18 cellular contexts compared by ENCODE assay signal in the genomic region with DNA sequence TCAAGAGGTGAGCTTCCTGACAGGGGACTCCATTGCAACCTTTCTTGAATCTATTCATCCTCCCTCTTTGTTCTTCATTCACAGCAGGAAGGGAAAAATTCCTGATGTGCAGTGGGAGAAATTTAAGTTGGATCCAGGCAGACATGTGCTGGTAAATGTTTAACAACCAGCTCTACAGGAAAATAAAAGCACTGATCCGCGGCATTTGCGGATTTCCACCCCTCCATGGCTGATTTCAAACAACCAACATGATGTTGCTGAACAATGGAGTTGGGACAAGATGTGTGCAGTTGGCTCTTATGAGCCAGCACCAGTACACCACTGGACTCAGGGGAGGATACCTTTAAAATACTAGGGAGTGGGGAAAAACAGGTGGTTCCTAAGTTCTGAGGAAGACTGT. TPM values are rescaled to one million over a fixed set of nuclear protein-coding genes. Genes with fewer than 3 reads are reported as not detected.
DNase-seq lines count a peak whose midpoint lies in the region; ATAC-seq and TF ChIP-seq lines count a peak whose summit lies in the region.
"Had no signal": no experiment of that assay in that cellular context is flagged by ENCODE, and none has a peak within 500 bp of the region (broad histone marks: within the 10 kb centered on the region; RNA-seq: fewer than 3 reads in every experiment).

No MANE protein-coding gene starts in this region.

- ATAC-seq in GM19324 (IDR thresholded peaks at IDR 0.05; ENCODE audit: low FRiP score, unreplicated experiment) (no peak), lower lobe of right lung (no peak), HG03196 (IDR thresholded peaks at IDR 0.05; ENCODE audit: unreplicated experiment) (no peak)
- ATAC-seq: A549; CD8-positive, alpha-beta T cell; K562; PC-3 had no signal

- H3K9me3 Mint-ChIP-seq in neural progenitor cell = no peaks in the 10 kb centered on the region
- H3K9me3 Mint-ChIP-seq: CD8-positive, alpha-beta T cell had no signal

- H3K9me3 ChIP-seq in neural progenitor cell (ENCODE audit: low read depth) = no peaks in the 10 kb centered on the region
- H3K9me3 ChIP-seq in mammary epithelial cell (replicated peaks; ENCODE audit: insufficient read depth, low read length) = no peaks in the 10 kb centered on the region
- H3K9me3 ChIP-seq in lower lobe of right lung = no peaks in the 10 kb centered on the region
- H3K9me3 ChIP-seq: A549; BLaER1 treated with 17β-estradiol and CSF1 and Interleukin-3, amounts not matched to agents 10 nM and 100 nM had no signal

- peaks cover 6% of the 10 kb centered on the region for H3F3A ChIP-seq in neural progenitor cell (ENCODE audit: low read depth)

- no peaks in the 10 kb centered on the region for H3K79me2 ChIP-seq in neural progenitor cell (ENCODE audit: low read depth)
- H3K79me2 ChIP-seq in mammary epithelial cell (ENCODE audit: insufficient read depth, low read length) = no peaks in the 10 kb centered on the region

- no TSS peak for BruUV-seq in mammary epithelial cell (replicated peaks; lab: Mats Ljungman, UMichigan)

- peaks cover 22% of the 10 kb centered on the region for H3K4me1 ChIP-seq in neural progenitor cell
- H3K4me1 ChIP-seq in mammary epithelial cell (ENCODE audit: insufficient read depth, low read length) = peaks cover 6% of the 10 kb centered on the region
- H3K4me1 ChIP-seq in lower lobe of right lung = peaks cover 6% of the 10 kb centered on the region
- H3K4me1 ChIP-seq: A549 had no signal

- peaks cover 43% of the 10 kb centered on the region for H3K4me1 Mint-ChIP-seq in neural progenitor cell

- no peaks in the 10 kb centered on the region for H3K27me3 ChIP-seq in neural progenitor cell
- H3K27me3 ChIP-seq in mammary epithelial cell (ENCODE audit: insufficient read depth, low read length) = no peaks in the 10 kb centered on the region
- no peaks in the 10 kb centered on the region for H3K27me3 ChIP-seq in lower lobe of right lung (ENCODE audit: low read depth)
- H3K27me3 ChIP-seq: BLaER1 treated with 17β-estradiol and CSF1 and Interleukin-3, amounts not matched to agents 10 nM and 100 nM had no signal

- H3K36me3 Mint-ChIP-seq in neural progenitor cell = no peaks in the 10 kb centered on the region
- H3K36me3 Mint-ChIP-seq: CD8-positive, alpha-beta T cell had no signal

- intact Hi-C loops in mammary epithelial cell (cut with micrococcal nuclease) = no loop called here
- intact Hi-C loops in lower lobe of right lung (cut with DNase I) = no loop called here

- H3K4me2 ChIP-seq in neural progenitor cell (no peak overlapping the region), mammary epithelial cell (ENCODE audit: insufficient read depth, low read depth, low read length) (no peak overlapping the region)
- H3K4me2 ChIP-seq: A549; BLaER1 treated with 17β-estradiol and CSF1 and Interleukin-3, amounts not matched to agents 10 nM and 100 nM had no signal

- H2AFZ ChIP-seq in neural progenitor cell (replicated peaks) (no peak overlapping the region), mammary epithelial cell (ENCODE audit: low read depth, low read length) (no peak overlapping the region)

- peaks cover 4% of the 10 kb centered on the region for H3K27me3 Mint-ChIP-seq in neural progenitor cell (ENCODE audit: insufficient read depth, low read depth)

- H4K20me1 ChIP-seq in neural progenitor cell (ENCODE audit: low read depth) = no peaks in the 10 kb centered on the region
- no peaks in the 10 kb centered on the region for H4K20me1 ChIP-seq in mammary epithelial cell (ENCODE audit: insufficient read depth, low read length)
- H4K20me1 ChIP-seq: BLaER1 treated with 17β-estradiol and CSF1 and Interleukin-3, amounts not matched to agents 10 nM and 100 nM had no signal

- 100% methylated on average over 3 of the region's 3 CpGs for WGBS in mammary epithelial cell (ENCODE audit: low coverage, missing lambda C conversion rate)

- H3K36me3 ChIP-seq in neural progenitor cell (no peaks in the 10 kb centered on the region), mammary epithelial cell (ENCODE audit: insufficient read depth, low read length) (no peaks in the 10 kb centered on the region), lower lobe of right lung (no peaks in the 10 kb centered on the region)
- H3K36me3 ChIP-seq: BLaER1 treated with 17β-estradiol and CSF1 and Interleukin-3, amounts not matched to agents 10 nM and 100 nM had no signal

- no peak for TF ChIP-seq CTCF in VCaP (conservative IDR thresholded peaks at IDR 0.05)
- TF ChIP-seq CTCF in neural progenitor cell (IDR thresholded peaks at IDR 0.05) = no peak
- TF ChIP-seq CTCF in mammary epithelial cell (conservative IDR thresholded peaks at IDR 0.05 in 1 of 2, IDR thresholded peaks at IDR 0.05 in 1 of 2; ENCODE audit: extremely low read depth in 1 of 2, insufficient read depth in 1 of 2, low read depth in 1 of 2, low read length in 2 of 2) = no peak
- no peak for TF ChIP-seq CTCF in lower lobe of right lung (IDR thresholded peaks at IDR 0.05)

- H3K27ac ChIP-seq in VCaP = peak overlapping the region; percentile 61
- no peak overlapping the region for H3K27ac ChIP-seq in neural progenitor cell
- H3K27ac ChIP-seq in mammary epithelial cell (ENCODE audit: insufficient read depth, low read depth, low read length) = no peak overlapping the region
- H3K27ac ChIP-seq in lower lobe of right lung = no peak overlapping the region
- H3K27ac ChIP-seq: A549; BLaER1 treated with 17β-estradiol and CSF1 and Interleukin-3, amounts not matched to agents 10 nM and 100 nM had no signal

- peak; percentile 45 for DNase-seq in DMS53 (lab: John Stamatoyannopoulos, UW)
- peak; percentile 93 for DNase-seq in kidney glomerular epithelial cell (lab: John Stamatoyannopoulos, UW)
- peak; percentile 27 for DNase-seq in neural progenitor cell (ENCODE audit: low spot score)
- no peak for DNase-seq in mammary epithelial cell
- no peak for DNase-seq in lower lobe of right lung
- DNase-seq: CD8-positive, alpha-beta T cell; DND-41; HCEC 1CT; NCI-H1092 treated with DMSO at 0.1 percent for 48 hours; NCI-H1694; NCI-H524; PC-3 had no signal

- H3K27ac Mint-ChIP-seq in neural progenitor cell = peak overlapping the region; percentile 69
- H3K27ac Mint-ChIP-seq: CD8-positive, alpha-beta T cell had no signal

- H3K4me3 ChIP-seq in neural progenitor cell (no peak overlapping the region), mammary epithelial cell (replicated peaks in 1 of 3; ENCODE audit: insufficient read depth in 1 of 3, low read depth in 2 of 3, low read length in 3 of 3) (no peak overlapping the region), lower lobe of right lung (no peak overlapping the region)
- H3K4me3 ChIP-seq: A549; BLaER1 treated with 17β-estradiol and CSF1 and Interleukin-3, amounts not matched to agents 10 nM and 100 nM; K562 had no signal

- CTCF ChIA-PET in mammary epithelial cell (lab: Charles Lee; ENCODE audit: low non-redundant PET) = no interaction called here

- in situ Hi-C loops in mammary epithelial cell (cut with MboI; ENCODE audit: low sequenced_read_pairs in 2 of 2) = no loop called here

- no peak overlapping the region for H3K4me3 Mint-ChIP-seq in neural progenitor cell
- H3K4me3 Mint-ChIP-seq: CD8-positive, alpha-beta T cell had no signal

- dilution Hi-C loops in mammary epithelial cell (cut with HindIII; ENCODE audit: low sequenced_read_pairs) = no loop called here

- no peak overlapping the region for H3K9ac ChIP-seq in neural progenitor cell
- no peak overlapping the region for H3K9ac ChIP-seq in mammary epithelial cell (ENCODE audit: insufficient read depth, low read length)
- H3K9ac ChIP-seq: BLaER1 treated with 17β-estradiol and CSF1 and Interleukin-3, amounts not matched to agents 10 nM and 100 nM had no signal

RNA-seq across cellular contexts. Expression of a gene that starts 47.0 kb away (rescaled TPM):
- 0.13 and 1.7 TPM in 2 replicates for total RNA-seq in neural progenitor cell (ENCODE audit: low replicate concordance)
- 10 to 100 TPM; 11.5 to 40.7 TPM for total RNA-seq in mammary epithelial cell
- 12.0 TPM for polyA plus RNA-seq in mammary epithelial cell
- 59.3 TPM for polyA minus RNA-seq in mammary epithelial cell
- 42.7 TPM for total RNA-seq in lower lobe of right lung

Comparison
In these comparisons a context has a peak if more than half of its experiments do, and no peak if none do; other contexts are left out.
1. DNase-seq: peak in DMS53 (single experiment), kidney glomerular epithelial cell (single experiment) and neural progenitor cell (single experiment); none in mammary epithelial cell (single experiment) and lower lobe of right lung (single experiment).